Comparison of ENCODE assay signal across 11 cellular contexts in the genomic region with DNA sequence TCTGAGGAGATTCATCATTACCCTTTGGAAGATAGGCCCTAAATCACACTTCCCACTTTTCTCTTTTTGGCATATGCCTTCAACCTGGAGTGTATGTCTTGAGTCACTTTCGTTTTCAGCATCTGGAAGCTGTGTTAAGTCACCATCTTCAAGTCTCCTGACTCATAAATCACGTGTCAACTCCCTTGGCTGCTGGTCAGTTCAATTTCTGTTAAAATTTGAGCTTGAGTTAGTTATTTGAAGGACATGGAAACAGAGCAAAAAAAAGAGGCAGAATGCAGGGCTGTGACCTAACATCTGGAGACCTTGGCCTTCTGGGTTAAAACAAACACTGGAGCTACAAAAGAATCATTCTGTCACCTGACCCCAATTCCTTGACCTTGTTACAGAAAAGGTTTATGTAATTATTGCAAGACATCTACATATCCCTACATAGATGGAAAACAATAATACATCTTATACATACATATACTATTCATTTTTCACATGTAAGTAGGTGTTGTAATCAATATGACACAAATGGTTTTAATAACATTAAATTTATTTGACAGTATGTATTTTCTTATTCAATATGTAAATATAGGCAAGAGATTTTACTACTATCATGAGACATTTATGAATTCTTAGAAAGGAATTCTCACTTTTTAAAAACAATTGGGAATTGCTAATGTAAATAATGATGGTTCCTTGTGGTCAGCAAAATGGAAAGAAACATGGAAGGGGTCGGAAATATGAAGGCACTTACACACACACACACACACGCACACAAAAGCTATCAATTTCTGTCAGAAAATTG.
DNase-seq lines count a peak whose midpoint lies in the region; ATAC-seq lines count a peak whose summit lies in the region.
"Had no signal": no experiment of that assay in that cellular context is flagged by ENCODE, and none has a peak within 500 bp of the region (broad histone marks: within the 10 kb centered on the region; RNA-seq: fewer than 3 reads in every experiment).

No MANE protein-coding gene starts in this region.

- peak; percentile 36 for DNase-seq in AG08396 (ENCODE audit: low spot score)
- DNase-seq in brain pericyte (ENCODE audit: low read depth, low spot score): peak; percentile 40
- no peak for DNase-seq in GDM1 (lab: John Stamatoyannopoulos, UW)
- no peak for DNase-seq in NOMO-1 treated with DMSO at 0.1 percent for 48 hours (lab: John Stamatoyannopoulos, UW; ENCODE audit: unreplicated experiment)
- DNase-seq in islet precursor cell: no peak
- DNase-seq: C1 segment of cervical spinal cord had no signal

- ATAC-seq in HG03378 (IDR thresholded peaks at IDR 0.05; ENCODE audit: unreplicated experiment) (peak; percentile 49), HG02610 (IDR thresholded peaks at IDR 0.05; ENCODE audit: unreplicated experiment) (no peak)
- ATAC-seq: Panc1, psoas muscle had no signal

- no peaks in the 10 kb centered on the region for H3K27me3 ChIP-seq in layer of hippocampus (ENCODE audit: control insufficient read depth, insufficient read depth, low read length)

- H3K27ac ChIP-seq in layer of hippocampus (ENCODE audit: low read depth, low read length): peak overlapping the region; percentile 96
- H3K27ac ChIP-seq: psoas muscle had no signal

Comparison
In these comparisons a context has a peak if more than half of its experiments do, and no peak if none do; other contexts are left out.
1. DNase-seq: peak in AG08396 (single experiment) and brain pericyte (single experiment); none in GDM1 (single experiment), NOMO-1 treated with DMSO at 0.1 percent for 48 hours (single experiment) and islet precursor cell (single experiment).